ENCODE assay signal across 8 cellular contexts in genomic region chr5:14685757-14686156, GRCh38. TPM values are rescaled to one million over a fixed set of nuclear protein-coding genes. Genes with fewer than 3 reads are reported as not detected.
DNase-seq lines count a peak whose midpoint lies in the region; ATAC-seq, FAIRE-seq and TF ChIP-seq lines count a peak whose summit lies in the region.

No MANE protein-coding gene starts in this region.

- peak; percentile 94 for ATAC-seq in GM18870 (IDR thresholded peaks at IDR 0.05; ENCODE audit: unreplicated experiment)
- peak; percentile 88 for ATAC-seq in HG02981 (IDR thresholded peaks at IDR 0.05; ENCODE audit: unreplicated experiment)

- no peaks in the 10 kb centered on the region for H3K27me3 Mint-ChIP-seq in CD4-positive, alpha-beta memory T cell
- H3K27me3 Mint-ChIP-seq in mesothelial cell of epicardium (ENCODE audit: low read depth), result no peaks in the 10 kb centered on the region

- H3K9me3 ChIP-seq in CD4-positive, alpha-beta memory T cell (ENCODE audit: control insufficient read depth in 1 of 2, low read length in 2 of 2), result peaks cover 0 to 4% of the 10 kb centered on the region in 2 donors
- no peaks in the 10 kb centered on the region for H3K9me3 ChIP-seq in WERI-Rb-1 (ENCODE audit: severe bottlenecking)

- H3K4me1 ChIP-seq in CD4-positive, alpha-beta memory T cell (ENCODE audit: insufficient read depth, low read length), result peaks cover 7% of the 10 kb centered on the region

- TF ChIP-seq CTCF in WERI-Rb-1 (IDR thresholded peaks at IDR 0.05; ENCODE audit: low read depth, low read length), result peak; percentile 64
- peak; percentile 60 for TF ChIP-seq CTCF in mesothelial cell of epicardium (IDR thresholded peaks at IDR 0.05; ENCODE audit: unreplicated experiment)

- intact Hi-C loops in CD4-positive, alpha-beta memory T cell (cut with micrococcal nuclease), result loop anchor here (1.0 kb wide), 5 partner anchors 21 to 329 kb away; no protein-coding TSS in a partner anchor

- peaks cover 7 to 12% (median 11%) of the 10 kb centered on the region in 4 donors for H3K4me1 Mint-ChIP-seq in CD4-positive, alpha-beta memory T cell
- peaks cover 3% of the 10 kb centered on the region for H3K4me1 Mint-ChIP-seq in mesothelial cell of epicardium

- DNase-seq in CD4-positive, alpha-beta memory T cell, result peak; percentile 52 to 63 (median 57)
- DNase-seq in NCI-H2081 treated with DMSO at 0.1 percent for 48 hours (lab: John Stamatoyannopoulos, UW), result peak; percentile 71
- DNase-seq in WERI-Rb-1, result peak; percentile 37
- peak; percentile 50 for DNase-seq in ecto neural progenitor cell (ENCODE audit: low spot score)
- DNase-seq in mesothelial cell of epicardium (ENCODE audit: low spot score in 2 of 2, unreplicated experiment in 2 of 2), result no peak
- DNase-seq in urothelium cell line (ENCODE audit: low spot score), result peak; percentile 67

- peaks cover 55 to 78% of the 10 kb centered on the region in 2 donors for H3K36me3 Mint-ChIP-seq in CD4-positive, alpha-beta memory T cell
- H3K36me3 Mint-ChIP-seq in mesothelial cell of epicardium, result peaks cover 48% of the 10 kb centered on the region

- H3K4me3 Mint-ChIP-seq in CD4-positive, alpha-beta memory T cell, result peak overlapping the region; percentile 38 to 86 (median 67)
- no peak overlapping the region for H3K4me3 Mint-ChIP-seq in mesothelial cell of epicardium

- H3K36me3 ChIP-seq in CD4-positive, alpha-beta memory T cell (ENCODE audit: insufficient read depth, low read length), result peaks cover 59% of the 10 kb centered on the region
- H3K36me3 ChIP-seq in WERI-Rb-1, result peaks cover 66% of the 10 kb centered on the region

- POLR2A ChIA-PET in CD4-positive, alpha-beta memory T cell (lab: Charles Lee; ENCODE audit: partially characterized antibody), result interaction anchor here (0.7 to 2.1 kb wide), 10 partner anchors 8 to 323 kb away, joined by 3 to 8 read pairs (median 3); partner anchors contain the start of gene OTULIN

- no peak overlapping the region for H3K4me3 ChIP-seq in CD4-positive, alpha-beta memory T cell (ENCODE audit: low read length in 2 of 2)
- H3K4me3 ChIP-seq in WERI-Rb-1 (ENCODE audit: low read depth, low read length), result no peak overlapping the region

- no peaks in the 10 kb centered on the region for H3K27me3 ChIP-seq in CD4-positive, alpha-beta memory T cell (ENCODE audit: insufficient read depth, low read length)
- no peaks in the 10 kb centered on the region for H3K27me3 ChIP-seq in WERI-Rb-1 (ENCODE audit: insufficient read depth, low read depth, severe bottlenecking)

- FAIRE-seq in urothelium cell line (lab: Jason Lieb, UNC), result peak; percentile 9

- CTCF ChIA-PET in CD4-positive, alpha-beta memory T cell (lab: Charles Lee; ENCODE audit: partially characterized antibody), result interaction anchor here (0.7 to 9.2 kb wide), 37 partner anchors 9 to 329 kb away, joined by 3 to 114 read pairs (median 5); no protein-coding TSS in a partner anchor

- no peak overlapping the region for H3K27ac ChIP-seq in CD4-positive, alpha-beta memory T cell (ENCODE audit: low read depth, low read length)
- H3K27ac ChIP-seq in WERI-Rb-1, result no peak overlapping the region

- H3K9me3 Mint-ChIP-seq in CD4-positive, alpha-beta memory T cell, result peaks cover 0 to 5% (median 0%) of the 10 kb centered on the region in 8 donors
- H3K9me3 Mint-ChIP-seq in mesothelial cell of epicardium, result peaks cover 10% of the 10 kb centered on the region

- peak overlapping the region in 6 of 7 donors; percentile 8 to 97 (median 64) for H3K27ac Mint-ChIP-seq in CD4-positive, alpha-beta memory T cell
- no peak overlapping the region for H3K27ac Mint-ChIP-seq in mesothelial cell of epicardium

RNA-seq across cellular contexts. Expression of gene OTULIN, which starts 21.2 kb away (rescaled TPM):
- total RNA-seq in CD4-positive, alpha-beta memory T cell, result 10 to 100 TPM; 59.4 to 69.0 TPM
- 10 to 100 TPM; 12.1 to 20.4 TPM for polyA plus RNA-seq in CD4-positive, alpha-beta memory T cell
- total RNA-seq in mesothelial cell of epicardium, result 25.1 to 28.7 TPM (median 27.4 TPM) in 3 replicates

Comparison
In these comparisons a context has a peak if more than half of its experiments do, and no peak if none do; other contexts are left out.
1. DNase-seq: peak in CD4-positive, alpha-beta memory T cell (5 of 5), NCI-H2081 treated with DMSO at 0.1 percent for 48 hours (single experiment), WERI-Rb-1 (single experiment), ecto neural progenitor cell (single experiment) and urothelium cell line (single experiment); none in mesothelial cell of epicardium (0 of 2).